In the genomic region with DNA sequence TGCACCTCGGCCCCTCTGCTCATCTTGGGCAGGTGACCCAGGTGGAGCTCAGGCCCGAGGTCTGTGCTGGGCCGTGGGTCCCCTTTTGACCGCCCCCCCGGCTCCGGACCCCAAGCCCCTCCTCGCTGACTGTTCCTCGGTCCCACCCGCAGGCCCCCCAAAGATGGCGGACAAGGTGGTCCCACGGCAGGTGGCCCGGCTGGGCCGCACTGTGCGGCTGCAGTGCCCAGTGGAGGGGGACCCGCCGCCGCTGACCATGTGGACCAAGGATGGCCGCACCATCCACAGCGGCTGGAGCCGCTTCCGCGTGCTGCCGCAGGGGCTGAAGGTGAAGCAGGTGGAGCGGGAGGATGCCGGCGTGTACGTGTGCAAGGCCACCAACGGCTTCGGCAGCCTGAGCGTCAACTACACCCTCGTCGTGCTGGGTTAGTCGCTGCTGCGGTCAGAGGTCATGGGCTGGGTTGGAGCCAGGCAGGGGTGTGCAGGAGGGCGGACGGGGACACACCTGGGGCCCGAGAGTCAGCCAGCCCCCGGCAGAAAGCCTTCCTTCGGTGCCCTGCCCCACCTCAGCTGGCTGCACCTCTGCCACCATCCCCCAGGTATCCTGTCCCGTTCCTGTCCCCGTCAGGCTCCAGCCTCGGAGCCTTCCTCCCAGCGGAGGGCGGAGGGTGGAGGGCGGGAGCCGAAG, we compare ENCODE assay signal across 1 cellular context.
TF ChIP-seq lines count a peak whose summit lies in the region.

No MANE protein-coding gene starts in this region.

TF ChIP-seq in HepG2, 621 proteins besides CTCF, POLR2A, EP300 and RAD21:
- peak; percentile 59 for TF ChIP-seq RBFOX2 (IDR thresholded peaks at IDR 0.05; ENCODE audit: low read depth, low read length)
- no peak for TF ChIP-seq FIP1L1 (IDR thresholded peaks at IDR 0.05; ENCODE audit: borderline replicate concordance, insufficient read depth, low read depth, low read length)
